In genomic region chrX:21382715-21383114, GRCh38 we compare ENCODE assay signal across 12 cellular contexts. TPM values are rescaled to one million over a fixed set of nuclear protein-coding genes. Genes with fewer than 3 reads are reported as not detected.
DNase-seq lines count a peak whose midpoint lies in the region; ATAC-seq, FAIRE-seq and TF ChIP-seq lines count a peak whose summit lies in the region.
"Had no signal": no experiment of that assay in that cellular context is flagged by ENCODE, and none has a peak within 500 bp of the region (broad histone marks: within the 10 kb centered on the region; RNA-seq: fewer than 3 reads in every experiment).

No MANE protein-coding gene starts in this region.

- intact Hi-C loops in activated CD4-positive, alpha-beta T cell treated with anti-CD3 and anti-CD28 coated beads for 36 hours (cut with DNase I, micrococcal nuclease), result no loop called here

- H3K4me3 Mint-ChIP-seq in activated CD4-positive, alpha-beta T cell treated with anti-CD3 and anti-CD28 coated beads for 36 hours, result no peak overlapping the region

- POLR2A ChIA-PET in activated CD4-positive, alpha-beta T cell treated with anti-CD3 and anti-CD28 coated beads for 36 hours (lab: Charles Lee), result interaction anchor here (0.6 kb wide), 1 partner anchor 8 kb away, joined by 4 read pairs; no protein-coding TSS in a partner anchor

- DNase-seq in AG10803 (ENCODE audit: low read depth) (no peak), NCI-H2227 (lab: John Stamatoyannopoulos, UW; ENCODE audit: unreplicated experiment) (peak; percentile 12), frontal cortex (ENCODE audit: low spot score in 2 of 2) (no peak), NCI-H1694 (lab: John Stamatoyannopoulos, UW) (no peak), UCSD-AML1 (lab: John Stamatoyannopoulos, UW; ENCODE audit: unreplicated experiment) (no peak)
- no peak for DNase-seq in activated CD4-positive, alpha-beta T cell treated with anti-CD3 and anti-CD28 coated beads for 36 hours
- DNase-seq: mesenchymal stem cell, NCI-H1930 had no signal

- H3K27me3 Mint-ChIP-seq in activated CD4-positive, alpha-beta T cell treated with anti-CD3 and anti-CD28 coated beads for 36 hours, result no peaks in the 10 kb centered on the region

- no peaks in the 10 kb centered on the region for H3K36me3 Mint-ChIP-seq in activated CD4-positive, alpha-beta T cell treated with anti-CD3 and anti-CD28 coated beads for 36 hours (ENCODE audit: low read depth)
- H3K36me3 Mint-ChIP-seq: activated naive CD4-positive, alpha-beta T cell treated with anti-CD3 and anti-CD28 coated beads, Interleukin-2, amount 50 U/mL, for 72 hours had no signal

- no peaks in the 10 kb centered on the region for H3K9me3 Mint-ChIP-seq in activated CD4-positive, alpha-beta T cell treated with anti-CD3 and anti-CD28 coated beads for 36 hours (ENCODE audit: low read depth)
- H3K9me3 Mint-ChIP-seq: activated naive CD4-positive, alpha-beta T cell treated with anti-CD3 and anti-CD28 coated beads, Interleukin-2, amount 50 U/mL, for 72 hours had no signal

- no peak overlapping the region for H3K4me3 ChIP-seq in AG10803 (ENCODE audit: low read length)

- CTCF ChIA-PET in activated CD4-positive, alpha-beta T cell treated with anti-CD3 and anti-CD28 coated beads for 36 hours (lab: Charles Lee), result no interaction called here

- H3K27ac Mint-ChIP-seq in activated CD4-positive, alpha-beta T cell treated with anti-CD3 and anti-CD28 coated beads for 36 hours, result no peak overlapping the region
- H3K27ac Mint-ChIP-seq: activated naive CD4-positive, alpha-beta T cell treated with anti-CD3 and anti-CD28 coated beads, Interleukin-2, amount 50 U/mL, for 72 hours had no signal

- FAIRE-seq in frontal cortex (lab: Jason Lieb, UNC), result peak; percentile 28
- FAIRE-seq: TTC549 had no signal

- peaks cover 22% of the 10 kb centered on the region for H3K4me1 Mint-ChIP-seq in activated CD4-positive, alpha-beta T cell treated with anti-CD3 and anti-CD28 coated beads for 36 hours

- no peak for ATAC-seq in activated CD4-positive, alpha-beta T cell treated with anti-CD3 and anti-CD28 coated beads for 36 hours
- no peak for ATAC-seq in HG03460 (IDR thresholded peaks at IDR 0.05; ENCODE audit: unreplicated experiment)
- ATAC-seq: activated naive CD4-positive, alpha-beta T cell treated with anti-CD3 and anti-CD28 coated beads, Interleukin-2, amount 50 U/mL, for 72 hours had no signal

- peak; percentile 40 for TF ChIP-seq CTCF in AG10803 (conservative IDR thresholded peaks at IDR 0.05; ENCODE audit: low read length)
- peak; percentile 34; the same call in 1 of the 3 replicates for TF ChIP-seq CTCF in GM12872 (IDR thresholded peaks at IDR 0.05; ENCODE audit: insufficient read depth, low read depth, low read length)

RNA-seq across cellular contexts. Expression of gene CNKSR2, which starts 8.5 kb away (rescaled TPM):
- 173 TPM for total RNA-seq in frontal cortex
- 1 to 10 TPM; 6.2 to 7.3 TPM for total RNA-seq in activated CD4-positive, alpha-beta T cell treated with anti-CD3 and anti-CD28 coated beads for 36 hours

Comparison
In these comparisons a context has a peak if more than half of its experiments do, and no peak if none do; other contexts are left out.
1. RNA of gene CNKSR2, which starts 8.5 kb away (total RNA-seq): 173 TPM in frontal cortex (single experiment); 6.2 to 7.3 TPM in activated CD4-positive, alpha-beta T cell treated with anti-CD3 and anti-CD28 coated beads for 36 hours; every median in the first group is over 10 times any median in the second.